In the genomic region with DNA sequence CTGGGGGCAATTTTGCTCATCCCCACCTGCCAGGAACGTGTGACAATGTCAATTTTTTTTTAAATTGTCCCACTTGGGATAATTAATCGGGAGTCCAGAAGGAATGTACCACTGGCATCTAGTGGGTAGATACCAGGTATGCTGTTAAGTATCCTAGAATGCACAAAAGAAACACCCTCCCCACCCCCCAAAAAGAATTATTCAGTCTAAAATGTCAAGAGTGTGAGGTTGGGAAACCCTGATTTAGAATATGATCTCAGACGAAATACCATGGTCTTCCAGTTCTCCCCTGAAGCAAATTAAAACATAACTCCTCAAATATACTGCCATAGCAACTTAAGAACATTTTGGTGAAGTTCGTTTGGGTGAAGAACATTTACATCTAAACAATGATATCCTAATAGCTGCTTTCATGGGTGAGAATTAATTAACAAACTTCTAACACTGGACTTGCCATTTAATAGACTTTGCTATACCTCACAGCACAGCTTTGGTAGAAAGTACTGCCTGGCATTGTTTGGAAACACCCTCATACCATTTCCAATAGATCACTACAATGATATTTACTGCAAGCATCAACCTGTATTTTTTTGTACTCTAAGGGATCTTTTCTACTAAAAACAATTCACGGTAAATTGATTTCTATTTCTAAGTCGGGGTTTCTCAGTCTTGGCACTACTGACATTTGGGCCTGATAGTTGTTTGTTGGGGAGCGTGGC, we compare ENCODE assay signal across 25 cellular contexts. TPM values are rescaled to one million over a fixed set of nuclear protein-coding genes. Genes with fewer than 3 reads are reported as not detected.
DNase-seq lines count a peak whose midpoint lies in the region; ATAC-seq, FAIRE-seq and TF ChIP-seq lines count a peak whose summit lies in the region.
"Had no signal": no experiment of that assay in that cellular context is flagged by ENCODE, and none has a peak within 500 bp of the region (broad histone marks: within the 10 kb centered on the region; RNA-seq: fewer than 3 reads in every experiment).

No MANE protein-coding gene starts in this region.

- no peaks in the 10 kb centered on the region for H3K36me3 ChIP-seq in rectal smooth muscle tissue (ENCODE audit: control insufficient read depth, insufficient read depth, low read length)
- H3K36me3 ChIP-seq in psoas muscle (ENCODE audit: insufficient read depth in 1 of 2, low read depth in 1 of 2) = no peaks in the 10 kb centered on the region

- H3K4me3 ChIP-seq in rectal smooth muscle tissue (ENCODE audit: low read length) = no peak overlapping the region
- H3K4me3 ChIP-seq in psoas muscle = no peak overlapping the region

- H3K36me3 Mint-ChIP-seq in glutamatergic neuron (ENCODE audit: unreplicated experiment) = no peaks in the 10 kb centered on the region
- H3K36me3 Mint-ChIP-seq: naive B cell had no signal

- no peak overlapping the region for H3K9ac ChIP-seq in rectal smooth muscle tissue (ENCODE audit: low read length)
- H3K9ac ChIP-seq: parathyroid adenoma had no signal

- DNase-seq in GM18507 (ENCODE audit: extremely low spot score, insufficient read length, low read depth) (no peak), astrocyte of the hippocampus (ENCODE audit: low read depth, low spot score) (peak; percentile 66), glutamatergic neuron (no peak), psoas muscle (no peak), 8988T (no peak), MV-4-11 (lab: John Stamatoyannopoulos, UW) (no peak), GM19240 (ENCODE audit: insufficient read length, low spot score) (no peak)
- DNase-seq: activated CD4-positive, alpha-beta T cell treated with anti-CD3 and anti-CD28 coated beads, Interleukin-2, amount 50 U/mL, for 1 hour; activated CD8-positive, alpha-beta memory T cell treated with anti-CD3 and anti-CD28 coated beads, Interleukin-2, amount 50 U/mL, for 4 hours; activated effector memory CD4-positive, alpha-beta T cell treated with Interleukin-2 at 50 U/mL for 16 hours; foreskin melanocyte; GOT3; hypothalamus; naive B cell; NCI-H187; NCI-H345; SIG-M5; small intestine; stimulated activated CD4-positive, alpha-beta T cell treated with anti-CD3 and anti-CD28 coated beads, Interleukin-2, amount 100 ng/mL, for 48 hours had no signal

- peaks cover 8% of the 10 kb centered on the region for H3K4me1 ChIP-seq in rectal smooth muscle tissue (ENCODE audit: control insufficient read depth, insufficient read depth, low read length)
- peaks cover 56% of the 10 kb centered on the region for H3K4me1 ChIP-seq in psoas muscle
- H3K4me1 ChIP-seq: parathyroid adenoma had no signal

- no peaks in the 10 kb centered on the region for H3K27me3 Mint-ChIP-seq in glutamatergic neuron (ENCODE audit: unreplicated experiment)
- H3K27me3 Mint-ChIP-seq: naive B cell had no signal

- peak; percentile 12 for FAIRE-seq in GM18507 (lab: Jason Lieb, UNC)
- FAIRE-seq: G401.6, islet of Langerhans, small intestine had no signal

- peak overlapping the region; percentile 20 for H3K27ac Mint-ChIP-seq in glutamatergic neuron (ENCODE audit: unreplicated experiment)
- H3K27ac Mint-ChIP-seq: T-helper 1 cell treated with Interleukin-12 subunit alpha and Interleukin-12 subunit beta and Interleukin-4 antibody, amounts not matched to agents 30 μg/mL and 1 μg/mL, for 36 hours had no signal

- H3K9me3 ChIP-seq in psoas muscle = no peaks in the 10 kb centered on the region

- WGBS in psoas muscle, 3 donors = 69 to 80% (median 72%) methylated on average over 7 of the region's 7 CpGs

- H3K27me3 ChIP-seq in rectal smooth muscle tissue (ENCODE audit: control insufficient read depth, insufficient read depth, low read length) (no peaks in the 10 kb centered on the region), psoas muscle (ENCODE audit: insufficient read depth in 3 of 3, low read length in 2 of 3) (no peaks in the 10 kb centered on the region)

- peaks cover 20% of the 10 kb centered on the region for H3K4me1 Mint-ChIP-seq in glutamatergic neuron (ENCODE audit: low read depth, unreplicated experiment)

- TF ChIP-seq CTCF in glutamatergic neuron (IDR thresholded peaks at IDR 0.05; ENCODE audit: partially characterized antibody, unreplicated experiment) (no peak), psoas muscle (IDR thresholded peaks at IDR 0.05) (no peak)

- intact Hi-C loops in psoas muscle (cut with DNase I) = no loop called here

- H3K4me3 Mint-ChIP-seq in glutamatergic neuron (ENCODE audit: unreplicated experiment) = no peak overlapping the region
- H3K4me3 Mint-ChIP-seq: T-helper 1 cell treated with Interleukin-12 subunit alpha and Interleukin-12 subunit beta and Interleukin-4 antibody, amounts not matched to agents 30 μg/mL and 1 μg/mL, for 36 hours had no signal

- H3K9me3 Mint-ChIP-seq in glutamatergic neuron (ENCODE audit: unreplicated experiment) = no peaks in the 10 kb centered on the region
- H3K9me3 Mint-ChIP-seq: naive B cell; T-helper 1 cell treated with Interleukin-12 subunit alpha and Interleukin-12 subunit beta and Interleukin-4 antibody, amounts not matched to agents 30 μg/mL and 1 μg/mL, for 36 hours had no signal

- no peak for ATAC-seq in psoas muscle

- H3K27ac ChIP-seq in rectal smooth muscle tissue (ENCODE audit: low read depth, low read length) (peak overlapping the region; percentile 35), psoas muscle (no peak overlapping the region)
- H3K27ac ChIP-seq: C4-2B, parathyroid adenoma had no signal

RNA-seq across cellular contexts. Expression of gene SH3RF1, which starts 36.5 kb away (rescaled TPM):
- 35.2 TPM for total RNA-seq in glutamatergic neuron (ENCODE audit: unreplicated experiment)
- 10 to 100 TPM; 19.2 to 35.9 (median 27.0) TPM for total RNA-seq in psoas muscle
- polyA plus RNA-seq in psoas muscle = 1 to 10 TPM; 4.8 to 7.4 (median 5.3) TPM
